8 cellular contexts compared by ENCODE assay signal in the genomic region with DNA sequence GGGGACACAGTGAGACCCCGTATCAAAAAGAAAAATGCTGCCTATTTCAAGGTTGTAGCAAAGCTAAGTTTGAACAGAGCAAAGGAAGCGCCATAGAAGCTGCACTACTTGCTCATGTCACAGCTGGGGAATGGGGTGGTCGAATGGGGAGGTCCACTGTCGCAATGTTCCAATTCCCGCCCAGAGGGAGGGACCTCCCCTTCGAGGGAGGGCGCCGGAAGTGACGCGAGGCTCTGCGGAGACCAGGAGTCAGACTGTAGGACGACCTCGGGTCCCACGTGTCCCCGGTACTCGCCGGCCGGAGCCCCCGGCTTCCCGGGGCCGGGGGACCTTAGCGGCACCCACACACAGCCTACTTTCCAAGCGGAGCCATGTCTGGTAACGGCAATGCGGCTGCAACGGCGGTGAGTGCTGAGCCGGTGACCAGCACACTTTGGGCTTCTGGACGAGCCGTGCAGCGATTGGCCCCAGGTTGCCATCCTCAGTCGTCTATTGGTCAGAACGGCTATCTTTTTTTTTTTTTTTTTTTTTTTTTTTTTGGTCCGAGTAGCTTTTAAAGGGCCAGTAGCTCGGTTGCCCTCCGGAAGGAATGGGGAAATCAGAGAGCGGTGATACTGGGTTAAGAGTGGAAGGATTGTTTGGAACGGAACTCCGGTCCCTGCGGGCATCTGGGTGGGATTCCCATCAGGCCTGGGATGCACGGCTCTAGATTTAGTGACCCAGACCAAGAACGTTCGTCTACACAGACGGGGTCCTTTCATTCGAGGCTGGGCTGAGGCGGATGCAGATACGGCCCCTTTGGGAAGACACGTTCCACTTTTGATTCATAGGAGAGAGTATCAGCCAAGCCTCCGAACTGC. TPM values are rescaled to one million over a fixed set of nuclear protein-coding genes. Genes with fewer than 3 reads are reported as not detected.
DNase-seq lines count a peak whose midpoint lies in the region; ATAC-seq lines count a peak whose summit lies in the region.

HMBS (plus strand) TSS at position 219 of the 860 bp plus-strand sequence; CDS start at position 372, 153 bp downstream.

- ATAC-seq in GM19468 (IDR thresholded peaks at IDR 0.05; ENCODE audit: extremely low read depth, unreplicated experiment): peak; percentile 94

- POLR2A ChIA-PET in CD8-positive, alpha-beta memory T cell (lab: Charles Lee): interaction anchor here (0.6 to 2.7 kb wide), 19 partner anchors 8 to 1854 kb away, joined by 3 to 39 read pairs (median 5); partner anchors contain the start of genes C2CD2L, CBL, CENATAC and DPAGT1

- H3K4me1 Mint-ChIP-seq in CD8-positive, alpha-beta memory T cell: peaks cover 17 to 25% (median 21%) of the 10 kb centered on the region in 3 donors

- CTCF ChIA-PET in CD8-positive, alpha-beta memory T cell (lab: Charles Lee): interaction anchor here (0.7 to 2.9 kb wide), 9 partner anchors 10 to 293 kb away, joined by 3 to 13 read pairs (median 7); partner anchors contain the start of gene VPS11

- H3K27ac ChIP-seq in CD8-positive, alpha-beta memory T cell (ENCODE audit: low read depth, low read length): peak within 1 kb of the TSS; percentile 89

- H3K27me3 ChIP-seq in CD8-positive, alpha-beta memory T cell (ENCODE audit: insufficient read depth, low read length, poor library complexity, severe bottlenecking): no peaks in the 10 kb centered on the region

- H3K4me1 ChIP-seq in CD8-positive, alpha-beta memory T cell (ENCODE audit: insufficient read depth, low read length): peaks cover 15% of the 10 kb centered on the region

- H3K27ac Mint-ChIP-seq in CD8-positive, alpha-beta memory T cell: peak within 1 kb of the TSS; percentile 89 to 98 (median 96)

- H3K27me3 Mint-ChIP-seq in CD8-positive, alpha-beta memory T cell: no peaks in the 10 kb centered on the region

- H3K9me3 ChIP-seq in CD8-positive, alpha-beta memory T cell (ENCODE audit: low read length): no peaks in the 10 kb centered on the region

- DNase-seq in CD8-positive, alpha-beta memory T cell: peak; percentile 88 to 94 (median 90)
- DNase-seq in HS-5 (ENCODE audit: low read depth): peak; percentile 83
- peak; percentile 91 for DNase-seq in NK-92 treated with Interleukin-12 subunit alpha and Interleukin-12 subunit beta, amount 100 ng/mL, for 24 hours (lab: John Stamatoyannopoulos, UW)
- DNase-seq in activated CD8-positive, alpha-beta memory T cell treated with anti-CD3 and anti-CD28 coated beads for 24 hours: peak; percentile 98
- DNase-seq in effector CD8-positive, alpha-beta T cell (lab: John Stamatoyannopoulos, UW): peak; percentile 83
- peak; percentile 91 to 96 for DNase-seq in lung microvascular endothelial cell (ENCODE audit: low read depth in 2 of 2)
- DNase-seq in stimulated activated CD4-positive, alpha-beta T cell treated with anti-CD3 and anti-CD28 coated beads, TNF-alpha, amount 100 ng/mL, for 48 hours (ENCODE audit: low read depth in 3 of 3): peak; percentile 84 to 88 (median 87)

- no peaks in the 10 kb centered on the region for H3K9me3 Mint-ChIP-seq in CD8-positive, alpha-beta memory T cell

- H3K4me3 ChIP-seq in CD8-positive, alpha-beta memory T cell (ENCODE audit: low read length): peak within 1 kb of the TSS; percentile 98

- peaks cover 18% of the 10 kb centered on the region for H3K36me3 ChIP-seq in CD8-positive, alpha-beta memory T cell (ENCODE audit: insufficient read depth, low read length)

- peak within 1 kb of the TSS; percentile 93 to 98 (median 95) for H3K4me3 Mint-ChIP-seq in CD8-positive, alpha-beta memory T cell

- peaks cover 0 to 34% (median 3%) of the 10 kb centered on the region in 3 donors for H3K36me3 Mint-ChIP-seq in CD8-positive, alpha-beta memory T cell

RNA-seq across cellular contexts. Expression of gene HMBS, which starts in this region (rescaled TPM):
- total RNA-seq in CD8-positive, alpha-beta memory T cell: 10 to 100 TPM; 35.5 to 38.4 TPM
- 21.8 TPM for polyA plus RNA-seq in CD8-positive, alpha-beta memory T cell
- 3.0 and 4.6 TPM in 2 replicates for total RNA-seq in lung microvascular endothelial cell

Comparison
In these comparisons a context has a peak if more than half of its experiments do, and no peak if none do; other contexts are left out.
1. Peak in every context shown above with its lines: DNase-seq, ATAC-seq, H3K4me3 ChIP-seq and H3K27ac ChIP-seq.